Comparison of ENCODE assay signal across 32 cellular contexts in genomic region chr11:108786281-108786990, GRCh38.
A peak's percentile ranks its signal among the peaks of the same experiment; 100 is the strongest.
DNase-seq lines count a peak whose midpoint lies in the region; ATAC-seq, FAIRE-seq and TF ChIP-seq lines count a peak whose summit lies in the region.
"Had no signal": no experiment of that assay in that cellular context is flagged by ENCODE, and none has a peak within 500 bp of the region (broad histone marks: within the 10 kb centered on the region; RNA-seq: fewer than 3 reads in every experiment).

No MANE protein-coding gene starts in this region.

- DNase-seq in GF-D8 (lab: John Stamatoyannopoulos, UW) (peak; percentile 62), HTR-8/SVneo (ENCODE audit: insufficient read length, low spot score) (no peak), PC-9 (peak in 1 of 2 experiments; percentile 44), fibroblast of villous mesenchyme (ENCODE audit: low read depth) (peak; percentile 63), SW 1271 (lab: John Stamatoyannopoulos, UW) (no peak)
- no peak for DNase-seq in stimulated activated naive CD8-positive, alpha-beta T cell treated with anti-CD3 and anti-CD28 coated beads, Interleukin-15, amount 100 ng/mL, for 72 hours
- DNase-seq: activated CD4-positive, alpha-beta T cell treated with anti-CD3 and anti-CD28 coated beads for 48 hours; activated CD8-positive, alpha-beta memory T cell treated with anti-CD3 and anti-CD28 coated beads for 24 hours; activated effector memory CD4-positive, alpha-beta T cell treated with Interleukin-2 at 50 U/mL for 16 hours; activated T-cell treated with anti-CD3 and anti-CD28 coated beads for 4 hours; BE2C; CD8-positive, alpha-beta T cell; effector CD4-positive, alpha-beta T cell; EL; H7; immature natural killer cell; left lung; naive B cell; NCI-H1105 treated with DMSO at 0.1 percent for 48 hours; NCI-H1930; NCI-H526 treated with DMSO at 0.1 percent for 48 hours; Peyer's patch; SHP77 treated with DMSO at 0.1 percent for 48 hours; stimulated activated CD4-positive, alpha-beta T cell treated with anti-CD3 and anti-CD28 coated beads, Interleukin-4, amount 100 ng/mL, for 24 hours; T1000; transverse colon had no signal

- no peaks in the 10 kb centered on the region for H3K27me3 Mint-ChIP-seq in stimulated activated naive CD8-positive, alpha-beta T cell treated with anti-CD3 and anti-CD28 coated beads, Interleukin-15, amount 100 ng/mL, for 72 hours
- H3K27me3 Mint-ChIP-seq: naive B cell had no signal

- peak; percentile 13 for FAIRE-seq in HTR-8/SVneo (lab: Jason Lieb, UNC)
- FAIRE-seq: colon had no signal

- TF ChIP-seq CTCF in PC-9 (conservative IDR thresholded peaks at IDR 0.05), result no peak
- no peak for TF ChIP-seq CTCF in fibroblast of villous mesenchyme (IDR thresholded peaks at IDR 0.05; ENCODE audit: insufficient read depth, low read depth, low read length)

- POLR2A ChIA-PET in PC-9 (lab: Charles Lee; ENCODE audit: unreplicated experiment), result no interaction called here

- H3K9me3 Mint-ChIP-seq in stimulated activated naive CD8-positive, alpha-beta T cell treated with anti-CD3 and anti-CD28 coated beads, Interleukin-15, amount 100 ng/mL, for 72 hours, result peaks cover 0 to 9% of the 10 kb centered on the region in 2 donors
- H3K9me3 Mint-ChIP-seq: CD8-positive, alpha-beta T cell; immature natural killer cell had no signal

- H3K4me3 Mint-ChIP-seq in stimulated activated naive CD8-positive, alpha-beta T cell treated with anti-CD3 and anti-CD28 coated beads, Interleukin-15, amount 100 ng/mL, for 72 hours, result no peak overlapping the region
- H3K4me3 Mint-ChIP-seq: CD8-positive, alpha-beta T cell; immature natural killer cell; naive B cell had no signal

- no peak overlapping the region for H3K4me3 ChIP-seq in PC-9
- H3K4me3 ChIP-seq in fibroblast of villous mesenchyme (ENCODE audit: low read depth, low read length), result no peak overlapping the region
- H3K4me3 ChIP-seq: left lung, Peyer's patch, prostate gland, transverse colon had no signal

- CTCF ChIA-PET in PC-9 (lab: Charles Lee), result no interaction called here

- no peaks in the 10 kb centered on the region for H3K9me3 ChIP-seq in PC-9 (ENCODE audit: insufficient read depth, low read depth)
- H3K9me3 ChIP-seq: BE2C, left lung, Peyer's patch, prostate gland, transverse colon had no signal

- H3K27ac ChIP-seq in PC-9, result no peak overlapping the region
- H3K27ac ChIP-seq: epithelial cell of prostate, left lung, Peyer's patch, prostate gland, transverse colon had no signal

- peaks cover 16% of the 10 kb centered on the region; the same call in 1 of the 2 replicates for H3K4me1 ChIP-seq in PC-9 (replicated peaks; ENCODE audit: insufficient read depth)
- H3K4me1 ChIP-seq: BE2C, left lung, Peyer's patch, prostate gland, transverse colon had no signal

- H2AFZ ChIP-seq in PC-9, result no peak overlapping the region

- peaks cover 40% of the 10 kb centered on the region for H3K79me2 ChIP-seq in PC-9 (ENCODE audit: low read depth)

- peaks cover 55% of the 10 kb centered on the region for H3K4me1 Mint-ChIP-seq in stimulated activated naive CD8-positive, alpha-beta T cell treated with anti-CD3 and anti-CD28 coated beads, Interleukin-15, amount 100 ng/mL, for 72 hours

- intact Hi-C loops in PC-9 (cut with micrococcal nuclease; ENCODE audit: unreplicated experiment), result no loop called here

- peaks cover 3% of the 10 kb centered on the region; the same call in 1 of the 2 replicates for H4K20me1 ChIP-seq in PC-9 (ENCODE audit: insufficient read depth)

- H3K4me2 ChIP-seq in PC-9, result 0 out of 2 replicates have a peak overlapping the region, but pooled peaks have one; percentile 2

- ATAC-seq in HG03457 (IDR thresholded peaks at IDR 0.05; ENCODE audit: unreplicated experiment) (no peak), HG03565 (IDR thresholded peaks at IDR 0.05; ENCODE audit: unreplicated experiment) (no peak)
- ATAC-seq in stimulated activated naive CD8-positive, alpha-beta T cell treated with anti-CD3 and anti-CD28 coated beads, Interleukin-15, amount 100 ng/mL, for 72 hours, result no peak
- ATAC-seq: activated naive CD4-positive, alpha-beta T cell treated with anti-CD3 and anti-CD28 coated beads, Interleukin-2, amount 50 U/mL, for 72 hours; CD8-positive, alpha-beta T cell; left lung had no signal

- H3F3A ChIP-seq in PC-9 (ENCODE audit: insufficient read depth, low read depth), result no peaks in the 10 kb centered on the region

- no TSS peak for BruUV-seq in PC-9 (replicated peaks; lab: Mats Ljungman, UMichigan)

- no peaks in the 10 kb centered on the region for H3K9me2 ChIP-seq in PC-9 (ENCODE audit: insufficient read depth)

- H3K27me3 ChIP-seq in PC-9 (ENCODE audit: insufficient read depth, low read depth), result no peaks in the 10 kb centered on the region
- H3K27me3 ChIP-seq: BE2C, left lung, Peyer's patch, transverse colon had no signal

- peak overlapping the region in 1 of 2 donors; percentile 57 for H3K27ac Mint-ChIP-seq in stimulated activated naive CD8-positive, alpha-beta T cell treated with anti-CD3 and anti-CD28 coated beads, Interleukin-15, amount 100 ng/mL, for 72 hours
- H3K27ac Mint-ChIP-seq: activated naive CD4-positive, alpha-beta T cell treated with anti-CD3 and anti-CD28 coated beads, Interleukin-2, amount 50 U/mL, for 72 hours; CD8-positive, alpha-beta T cell had no signal

- H3K36me3 ChIP-seq in PC-9 (ENCODE audit: low read depth), result no peaks in the 10 kb centered on the region
- H3K36me3 ChIP-seq: BE2C, left lung, Peyer's patch, prostate gland, transverse colon had no signal

Comparison
In these comparisons a context has a peak if more than half of its experiments do, and no peak if none do; other contexts are left out.
1. DNase-seq: peak in GF-D8 (single experiment) and fibroblast of villous mesenchyme (single experiment); none in HTR-8/SVneo (single experiment), stimulated activated naive CD8-positive, alpha-beta T cell treated with anti-CD3 and anti-CD28 coated beads, Interleukin-15, amount 100 ng/mL, for 72 hours (0 of 2) and SW 1271 (0 of 2).